1 cellular context compared by ENCODE assay signal in the genomic region with DNA sequence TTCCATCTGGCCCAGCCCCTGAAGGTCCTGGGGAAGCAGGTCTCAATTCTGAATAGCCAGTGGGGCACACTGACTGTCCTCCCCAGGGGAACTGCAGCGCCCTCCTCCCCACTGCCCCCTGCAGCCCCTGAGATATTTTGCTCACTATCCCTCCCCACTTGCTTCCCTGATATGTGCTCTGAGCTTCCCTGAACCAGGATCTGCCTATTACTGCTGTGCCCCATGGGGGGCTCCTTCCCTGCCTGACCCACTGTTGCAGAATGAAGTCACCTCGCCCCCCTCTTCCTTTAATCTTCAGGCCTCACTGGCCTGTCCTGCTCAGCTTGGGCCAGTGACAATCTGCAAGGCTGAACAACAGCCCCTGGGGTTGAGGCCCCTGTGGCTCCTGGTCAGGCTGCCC.
TF ChIP-seq lines count a peak whose summit lies in the region.

No MANE protein-coding gene starts in this region.

TF ChIP-seq in H1, 55 proteins besides CTCF, POLR2A, EP300 and RAD21 (continued from another document):
- TF ChIP-seq, protein P1, sequence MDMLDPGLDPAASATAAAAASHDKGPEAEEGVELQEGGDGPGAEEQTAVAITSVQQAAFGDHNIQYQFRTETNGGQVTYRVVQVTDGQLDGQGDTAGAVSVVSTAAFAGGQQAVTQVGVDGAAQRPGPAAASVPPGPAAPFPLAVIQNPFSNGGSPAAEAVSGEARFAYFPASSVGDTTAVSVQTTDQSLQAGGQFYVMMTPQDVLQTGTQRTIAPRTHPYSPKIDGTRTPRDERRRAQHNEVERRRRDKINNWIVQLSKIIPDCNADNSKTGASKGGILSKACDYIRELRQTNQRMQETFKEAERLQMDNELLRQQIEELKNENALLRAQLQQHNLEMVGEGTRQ (IDR thresholded peaks at IDR 0.05; ENCODE audit: low read length) = no peak
- TF ChIP-seq POLR2AphosphoS5 (IDR thresholded peaks at IDR 0.05; ENCODE audit: low read depth, low read length) = no peak
